In the genomic region with DNA sequence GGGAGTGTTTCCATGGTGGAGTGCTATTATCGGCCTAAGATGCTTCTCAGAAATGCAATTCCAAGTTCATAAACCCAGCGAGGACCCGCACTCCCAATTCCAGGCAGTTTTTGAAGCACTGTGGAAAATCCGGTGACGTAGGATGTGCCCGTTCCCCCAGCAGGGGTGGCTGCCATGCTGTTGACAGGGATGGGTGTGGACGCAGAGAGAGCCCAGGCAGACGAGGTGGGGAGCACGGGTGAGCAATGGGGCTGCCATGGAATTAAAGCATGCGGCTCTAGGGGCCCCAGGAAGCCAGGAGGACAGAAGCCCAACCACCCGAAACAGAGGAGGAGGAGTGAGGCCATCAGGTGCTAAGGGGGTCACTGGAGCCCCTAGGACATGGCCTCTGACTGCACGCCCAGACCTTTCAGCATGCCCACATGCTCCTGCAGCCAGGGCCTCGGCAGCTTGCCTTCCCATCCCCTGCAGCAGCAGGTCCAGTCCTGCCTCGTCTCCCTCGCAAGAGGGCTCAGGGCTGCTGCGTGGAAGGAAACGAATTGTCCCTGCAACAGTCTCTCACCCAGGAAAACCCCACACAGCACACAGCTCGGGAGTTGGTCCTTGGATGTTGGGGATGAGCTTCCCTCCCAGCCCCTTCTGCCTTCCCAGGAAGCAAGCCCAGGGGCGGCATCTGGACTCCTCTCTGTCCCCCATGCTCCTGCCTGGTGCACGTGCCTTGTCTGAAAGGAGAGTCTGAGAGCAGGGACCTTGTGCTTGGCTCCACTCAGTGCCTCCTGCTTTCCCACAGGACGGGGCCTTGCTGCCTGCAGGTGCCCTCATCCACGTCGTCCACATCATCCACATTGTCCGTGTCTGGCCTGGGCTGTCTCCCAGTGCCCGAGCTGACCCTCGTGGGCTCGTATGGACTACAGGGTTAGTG, we compare ENCODE assay signal across 25 cellular contexts.
A peak's percentile ranks its signal among the peaks of the same experiment; 100 is the strongest.
DNase-seq lines count a peak whose midpoint lies in the region; ATAC-seq and TF ChIP-seq lines count a peak whose summit lies in the region.
"Had no signal": no experiment of that assay in that cellular context is flagged by ENCODE, and none has a peak within 500 bp of the region (broad histone marks: within the 10 kb centered on the region; RNA-seq: fewer than 3 reads in every experiment).

No MANE protein-coding gene starts in this region.

- H3K4me2 ChIP-seq in BLaER1 treated with 17β-estradiol and CSF1 and Interleukin-3, amounts not matched to agents 10 nM and 100 nM = peak overlapping the region in 8 of 11 experiments; percentile 3 to 68 (median 35); a peak in 10 of 22 replicates
- H3K4me2 ChIP-seq: hepatocyte, SK-N-SH had no signal

- no peaks in the 10 kb centered on the region for H3K4me1 Mint-ChIP-seq in endodermal cell
- no peaks in the 10 kb centered on the region for H3K4me1 Mint-ChIP-seq in stimulated activated effector memory CD8-positive, alpha-beta T cell treated with anti-CD3 and anti-CD28 coated beads, Interleukin-12 subunit alpha, Interleukin-12 subunit beta, amount 100 ng/mL, for 72 hours
- H3K4me1 Mint-ChIP-seq: natural killer cell had no signal

- H3K27me3 ChIP-seq in BLaER1 treated with 17β-estradiol and CSF1 and Interleukin-3, amounts not matched to agents 10 nM and 100 nM = no peaks in the 10 kb centered on the region
- no peaks in the 10 kb centered on the region for H3K27me3 ChIP-seq in endodermal cell (ENCODE audit: control insufficient read depth, insufficient read depth, low read length, poor library complexity, severe bottlenecking)
- H3K27me3 ChIP-seq: hepatocyte, pancreas, tibial nerve had no signal

- peak; percentile 19 for ATAC-seq in stimulated activated effector memory CD8-positive, alpha-beta T cell treated with anti-CD3 and anti-CD28 coated beads, Interleukin-12 subunit alpha, Interleukin-12 subunit beta, amount 100 ng/mL, for 72 hours
- no peak for ATAC-seq in HG02642 (IDR thresholded peaks at IDR 0.05; ENCODE audit: poor library complexity, unreplicated experiment)
- ATAC-seq: left ventricle myocardium superior, natural killer cell, pancreas had no signal

- no peaks in the 10 kb centered on the region for H3K36me3 Mint-ChIP-seq in endodermal cell (ENCODE audit: low read depth)
- H3K36me3 Mint-ChIP-seq in stimulated activated effector memory CD8-positive, alpha-beta T cell treated with anti-CD3 and anti-CD28 coated beads, Interleukin-12 subunit alpha, Interleukin-12 subunit beta, amount 100 ng/mL, for 72 hours = no peaks in the 10 kb centered on the region
- H3K36me3 Mint-ChIP-seq: natural killer cell had no signal

- peaks cover 0 to 13% (median 6%) of the 10 kb centered on the region in 11 experiments; a peak in 12 of 22 replicates for H3K9me3 ChIP-seq in BLaER1 treated with 17β-estradiol and CSF1 and Interleukin-3, amounts not matched to agents 10 nM and 100 nM (replicated peaks in 1 of 11)
- H3K9me3 ChIP-seq in endodermal cell (ENCODE audit: control insufficient read depth, low read length) = no peaks in the 10 kb centered on the region
- H3K9me3 ChIP-seq: pancreas, SK-N-SH had no signal

- DNase-seq in NCI-H748 (lab: John Stamatoyannopoulos, UW; ENCODE audit: unreplicated experiment) (peak; percentile 23), NCI-H748 treated with DMSO at 0.1 percent for 48 hours (lab: John Stamatoyannopoulos, UW) (no peak), endodermal cell (peak; percentile 38), NCI-H1694 treated with DMSO at 0.1 percent for 48 hours (lab: John Stamatoyannopoulos, UW) (no peak), SW480 (ENCODE audit: low spot score) (no peak)
- no peak for DNase-seq in stimulated activated effector memory CD8-positive, alpha-beta T cell treated with anti-CD3 and anti-CD28 coated beads, Interleukin-12 subunit alpha, Interleukin-12 subunit beta, amount 100 ng/mL, for 72 hours (ENCODE audit: low spot score in 2 of 2)
- DNase-seq: 8988T; activated CD4-positive, alpha-beta T cell treated with anti-CD3 and anti-CD28 coated beads for 48 hours; effector memory CD4-positive, alpha-beta T cell; foreskin melanocyte; left ventricle myocardium superior; natural killer cell; NCI-H187; NCI-H526; pancreas; RPMI8226; SK-N-SH; stimulated activated CD4-positive, alpha-beta T cell treated with anti-CD3 and anti-CD28 coated beads, Interleukin-4, amount 100 ng/mL, for 4 hours; T-helper 2 cell had no signal

- no peaks in the 10 kb centered on the region for H4K20me1 ChIP-seq in BLaER1 treated with 17β-estradiol and CSF1 and Interleukin-3, amounts not matched to agents 10 nM and 100 nM

- peaks cover 13 to 57% (median 45%) of the 10 kb centered on the region in 10 experiments for H3K4me1 ChIP-seq in BLaER1 treated with 17β-estradiol and CSF1 and Interleukin-3, amounts not matched to agents 10 nM and 100 nM
- no peaks in the 10 kb centered on the region for H3K4me1 ChIP-seq in endodermal cell (ENCODE audit: control insufficient read depth, insufficient read depth, low read length)
- H3K4me1 ChIP-seq: pancreas had no signal

- no peak for TF ChIP-seq CTCF in endodermal cell (conservative IDR thresholded peaks at IDR 0.05)

- WGBS in endodermal cell (ENCODE audit: insufficient coverage in 1 of 2, insufficient read length in 1 of 2), 2 experiments = 89 to 90% methylated on average over 17 to 27 of the region's 27 CpGs

- no peak overlapping the region for H3K4me3 Mint-ChIP-seq in endodermal cell
- H3K4me3 Mint-ChIP-seq in stimulated activated effector memory CD8-positive, alpha-beta T cell treated with anti-CD3 and anti-CD28 coated beads, Interleukin-12 subunit alpha, Interleukin-12 subunit beta, amount 100 ng/mL, for 72 hours = no peak overlapping the region
- H3K4me3 Mint-ChIP-seq: natural killer cell; stimulated activated naive CD8-positive, alpha-beta T cell treated with anti-CD3 and anti-CD28 coated beads, Interleukin-15, Interleukin-2, amounts not matched to agents 100 ng/mL and 50 ng/mL, for 24 hours had no signal

- H3K27ac ChIP-seq in BLaER1 treated with 17β-estradiol and CSF1 and Interleukin-3, amounts not matched to agents 10 nM and 100 nM = no peak overlapping the region
- no peak overlapping the region for H3K27ac ChIP-seq in endodermal cell (ENCODE audit: low read depth, low read length)
- H3K27ac ChIP-seq: hepatocyte, pancreas, tibial nerve had no signal

- no peak overlapping the region for H3K4me3 ChIP-seq in BLaER1 treated with 17β-estradiol and CSF1 and Interleukin-3, amounts not matched to agents 10 nM and 100 nM
- no peak overlapping the region for H3K4me3 ChIP-seq in endodermal cell (ENCODE audit: low read length)
- H3K4me3 ChIP-seq: hepatocyte, pancreas, tibial nerve had no signal

- H3K27me3 Mint-ChIP-seq in endodermal cell (ENCODE audit: insufficient read depth) = no peaks in the 10 kb centered on the region

- H3K36me3 ChIP-seq in BLaER1 treated with 17β-estradiol and CSF1 and Interleukin-3, amounts not matched to agents 10 nM and 100 nM = no peaks in the 10 kb centered on the region
- H3K36me3 ChIP-seq in endodermal cell (ENCODE audit: control insufficient read depth, insufficient read depth, low read length) = no peaks in the 10 kb centered on the region
- H3K36me3 ChIP-seq: pancreas, tibial nerve had no signal

- peaks cover 8% of the 10 kb centered on the region for H3K9me3 Mint-ChIP-seq in endodermal cell
- no peaks in the 10 kb centered on the region for H3K9me3 Mint-ChIP-seq in stimulated activated effector memory CD8-positive, alpha-beta T cell treated with anti-CD3 and anti-CD28 coated beads, Interleukin-12 subunit alpha, Interleukin-12 subunit beta, amount 100 ng/mL, for 72 hours
- H3K9me3 Mint-ChIP-seq: activated T-helper 2 cell treated with anti-CD3 and anti-CD28 coated beads, Interferon-gamma antibody, Interleukin-2, Interleukin-4, amounts not matched to agents 10 μg/mL and 5 μg/mL and 100 μg/mL, durations not matched to agents 14 hours and 24 hours and 36 hours; natural killer cell; stimulated activated naive CD8-positive, alpha-beta T cell treated with anti-CD3 and anti-CD28 coated beads, Interleukin-15, Interleukin-2, amounts not matched to agents 100 ng/mL and 50 ng/mL, for 24 hours had no signal

- H3K27ac Mint-ChIP-seq in endodermal cell = no peak overlapping the region
- no peak overlapping the region for H3K27ac Mint-ChIP-seq in stimulated activated effector memory CD8-positive, alpha-beta T cell treated with anti-CD3 and anti-CD28 coated beads, Interleukin-12 subunit alpha, Interleukin-12 subunit beta, amount 100 ng/mL, for 72 hours
- H3K27ac Mint-ChIP-seq: activated T-helper 2 cell treated with anti-CD3 and anti-CD28 coated beads, Interferon-gamma antibody, Interleukin-2, Interleukin-4, amounts not matched to agents 10 μg/mL and 5 μg/mL and 100 μg/mL, durations not matched to agents 14 hours and 24 hours and 36 hours; natural killer cell; stimulated activated naive CD8-positive, alpha-beta T cell treated with anti-CD3 and anti-CD28 coated beads, Interleukin-15, Interleukin-2, amounts not matched to agents 100 ng/mL and 50 ng/mL, for 24 hours had no signal

- H3K9ac ChIP-seq in BLaER1 treated with 17β-estradiol and CSF1 and Interleukin-3, amounts not matched to agents 10 nM and 100 nM = no peak overlapping the region
- H3K9ac ChIP-seq in endodermal cell (ENCODE audit: extremely low read depth, low read length, poor library complexity, severe bottlenecking) = no peak overlapping the region
- H3K9ac ChIP-seq: SK-N-SH had no signal

Comparison
In these comparisons a context has a peak if more than half of its experiments do, and no peak if none do; other contexts are left out.
1. DNase-seq: peak in NCI-H748 (single experiment) and endodermal cell (single experiment); none in NCI-H748 treated with DMSO at 0.1 percent for 48 hours (single experiment), stimulated activated effector memory CD8-positive, alpha-beta T cell treated with anti-CD3 and anti-CD28 coated beads, Interleukin-12 subunit alpha, Interleukin-12 subunit beta, amount 100 ng/mL, for 72 hours (0 of 2), NCI-H1694 treated with DMSO at 0.1 percent for 48 hours (single experiment) and SW480 (single experiment).